ENCODE assay signal across 11 cellular contexts in the genomic region with DNA sequence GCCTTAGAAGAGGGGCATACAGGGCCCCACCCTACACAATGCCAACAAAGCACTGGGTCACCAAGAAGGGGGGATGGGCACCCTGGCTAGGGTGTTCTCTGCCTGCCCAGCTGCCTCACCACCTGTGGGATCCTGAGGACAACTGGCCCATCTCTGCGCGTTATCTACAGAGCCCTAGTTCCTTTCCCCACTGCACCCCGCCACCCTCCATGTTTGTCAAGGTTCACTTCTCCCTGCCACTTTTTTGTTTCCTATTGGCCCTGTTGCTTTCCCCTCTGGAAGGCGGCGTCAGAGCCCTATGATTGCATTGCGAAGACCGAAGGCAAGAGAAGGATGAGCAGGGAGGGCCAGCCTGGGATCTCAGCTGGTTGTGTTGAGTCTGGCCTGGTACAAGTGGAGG. TPM values are rescaled to one million over a fixed set of nuclear protein-coding genes. Genes with fewer than 3 reads are reported as not detected.
DNase-seq lines count a peak whose midpoint lies in the region; FAIRE-seq and TF ChIP-seq lines count a peak whose summit lies in the region.
"Had no signal": no experiment of that assay in that cellular context is flagged by ENCODE, and none has a peak within 500 bp of the region (broad histone marks: within the 10 kb centered on the region; RNA-seq: fewer than 3 reads in every experiment).

No MANE protein-coding gene starts in this region.

- peaks cover 38% of the 10 kb centered on the region for H3K4me1 ChIP-seq in keratinocyte (ENCODE audit: control insufficient read depth, extremely low read depth, insufficient read depth, low read length)

- H3K36me3 ChIP-seq in keratinocyte (ENCODE audit: control insufficient read depth in 2 of 2, extremely low read depth in 1 of 2, insufficient read depth in 2 of 2, low read length in 2 of 2): peaks cover 2 to 4% of the 10 kb centered on the region in 2 experiments

- CTCF ChIA-PET in activated CD4-positive, alpha-beta memory T cell treated with anti-CD3 and anti-CD28 coated beads, Interleukin-2, amount 10 ng/mL, durations not matched to agents 7 days and 5 days (lab: Charles Lee): interaction anchor here (1.2 to 18.5 kb wide), 7 partner anchors 8 to 60 kb away, joined by 3 to 431 read pairs (median 9); no protein-coding TSS in a partner anchor

- H3K9me3 ChIP-seq in keratinocyte (ENCODE audit: control insufficient read depth, low read depth, low read length): no peaks in the 10 kb centered on the region

- H3K27me3 Mint-ChIP-seq in activated CD4-positive, alpha-beta T cell treated with anti-CD3 and anti-CD28 coated beads, Interleukin-2, amount 10 ng/mL, durations not matched to agents 24 days and 14 days: peaks cover 10% of the 10 kb centered on the region
- H3K27me3 Mint-ChIP-seq in activated CD4-positive, alpha-beta memory T cell treated with anti-CD3 and anti-CD28 coated beads, Interleukin-2, amount 10 ng/mL, durations not matched to agents 7 days and 5 days: peaks cover 5% of the 10 kb centered on the region

- H3K9me1 ChIP-seq in keratinocyte (ENCODE audit: control insufficient read depth, extremely low read depth, insufficient read depth, low read length): peaks cover 3% of the 10 kb centered on the region

- no peak for DNase-seq in activated CD4-positive, alpha-beta T cell treated with anti-CD3 and anti-CD28 coated beads, Interleukin-2, amount 10 ng/mL, durations not matched to agents 24 days and 14 days
- DNase-seq in activated CD4-positive, alpha-beta T cell treated with anti-CD3 and anti-CD28 coated beads for 4 hours: no peak
- DNase-seq in activated CD4-positive, alpha-beta memory T cell treated with anti-CD3 and anti-CD28 coated beads, Interleukin-2, amount 10 ng/mL, durations not matched to agents 7 days and 5 days: no peak
- DNase-seq in keratinocyte (ENCODE audit: low read depth, low spot score) (no peak), substantia nigra (lab: John Stamatoyannopoulos, UW) (peak in 11 of 49 donors; percentile 14 to 55 (median 32)), AG08395 (ENCODE audit: low spot score) (no peak), iPS-NIHi11 (ENCODE audit: low spot score) (no peak), 8988T (no peak)
- DNase-seq: activated gamma-delta T cell, NCI-H510A had no signal

- POLR2A ChIA-PET in activated CD4-positive, alpha-beta memory T cell treated with anti-CD3 and anti-CD28 coated beads, Interleukin-2, amount 10 ng/mL, durations not matched to agents 7 days and 5 days (lab: Charles Lee): interaction anchor here (1.3 to 4.0 kb wide), 6 partner anchors 7 to 64 kb away, joined by 3 to 15 read pairs (median 6); a partner anchor contains a TSS

- H3K36me3 Mint-ChIP-seq in activated CD4-positive, alpha-beta T cell treated with anti-CD3 and anti-CD28 coated beads, Interleukin-2, amount 10 ng/mL, durations not matched to agents 24 days and 14 days (ENCODE audit: low read depth): no peaks in the 10 kb centered on the region
- H3K36me3 Mint-ChIP-seq in activated CD4-positive, alpha-beta memory T cell treated with anti-CD3 and anti-CD28 coated beads, Interleukin-2, amount 10 ng/mL, durations not matched to agents 7 days and 5 days (ENCODE audit: low read depth): peaks cover 9% of the 10 kb centered on the region

- H3K9me3 Mint-ChIP-seq in activated CD4-positive, alpha-beta T cell treated with anti-CD3 and anti-CD28 coated beads, Interleukin-2, amount 10 ng/mL, durations not matched to agents 24 days and 14 days: no peaks in the 10 kb centered on the region
- no peaks in the 10 kb centered on the region for H3K9me3 Mint-ChIP-seq in activated CD4-positive, alpha-beta memory T cell treated with anti-CD3 and anti-CD28 coated beads, Interleukin-2, amount 10 ng/mL, durations not matched to agents 7 days and 5 days

- no peaks in the 10 kb centered on the region for H4K20me1 ChIP-seq in keratinocyte (ENCODE audit: control insufficient read depth, extremely low read depth, insufficient read depth, low read length)

- H3K4me2 ChIP-seq in keratinocyte (ENCODE audit: control insufficient read depth, extremely low read depth, insufficient read depth, low read depth, low read length): peak overlapping the region; percentile 32

- no peak overlapping the region for H3K4me3 ChIP-seq in keratinocyte (ENCODE audit: control insufficient read depth in 2 of 3, extremely low read depth in 1 of 3, insufficient read depth in 2 of 3, low read depth in 1 of 3, low read length in 3 of 3)

- H3K4me3 Mint-ChIP-seq in activated CD4-positive, alpha-beta T cell treated with anti-CD3 and anti-CD28 coated beads, Interleukin-2, amount 10 ng/mL, durations not matched to agents 24 days and 14 days: peak overlapping the region; percentile 95
- peak overlapping the region; percentile 91 for H3K4me3 Mint-ChIP-seq in activated CD4-positive, alpha-beta memory T cell treated with anti-CD3 and anti-CD28 coated beads, Interleukin-2, amount 10 ng/mL, durations not matched to agents 7 days and 5 days

- peaks cover 15% of the 10 kb centered on the region for H3K79me2 ChIP-seq in keratinocyte (ENCODE audit: control insufficient read depth, insufficient read depth, low read length)

- H3K27ac ChIP-seq in keratinocyte (ENCODE audit: control insufficient read depth, insufficient read depth, low read length) (no peak overlapping the region), substantia nigra (ENCODE audit: low read depth, low read length, poor library complexity, severe bottlenecking) (peak overlapping the region; percentile 99)

- no peak for TF ChIP-seq CTCF in keratinocyte (optimal IDR thresholded peaks at IDR 0.05 in 1 of 3, IDR thresholded peaks at IDR 0.05 in 1 of 3, conservative IDR thresholded peaks at IDR 0.05 in 1 of 3; ENCODE audit: extremely low read depth in 1 of 3, insufficient read depth in 2 of 3, low read length in 3 of 3)

- no peak overlapping the region for H3K27ac Mint-ChIP-seq in activated CD4-positive, alpha-beta T cell treated with anti-CD3 and anti-CD28 coated beads, Interleukin-2, amount 10 ng/mL, durations not matched to agents 24 days and 14 days
- H3K27ac Mint-ChIP-seq in activated CD4-positive, alpha-beta memory T cell treated with anti-CD3 and anti-CD28 coated beads, Interleukin-2, amount 10 ng/mL, durations not matched to agents 7 days and 5 days: no peak overlapping the region

- H3K27me3 ChIP-seq in keratinocyte (ENCODE audit: control insufficient read depth, extremely low read depth, insufficient read depth, low read length): no peaks in the 10 kb centered on the region

- H3K9ac ChIP-seq in keratinocyte (ENCODE audit: control insufficient read depth, extremely low read depth, insufficient read depth, low read length): no peak overlapping the region

- H2AFZ ChIP-seq in keratinocyte (ENCODE audit: control insufficient read depth, low read length): no peak overlapping the region

- H3K4me1 Mint-ChIP-seq in activated CD4-positive, alpha-beta T cell treated with anti-CD3 and anti-CD28 coated beads, Interleukin-2, amount 10 ng/mL, durations not matched to agents 24 days and 14 days: peaks cover 48% of the 10 kb centered on the region
- H3K4me1 Mint-ChIP-seq in activated CD4-positive, alpha-beta memory T cell treated with anti-CD3 and anti-CD28 coated beads, Interleukin-2, amount 10 ng/mL, durations not matched to agents 7 days and 5 days: peaks cover 54% of the 10 kb centered on the region

- FAIRE-seq in keratinocyte (lab: Jason Lieb, UNC): no peak

- dilution Hi-C loops in keratinocyte (cut with MboI; ENCODE audit: extremely low pct_ligation_motif_present, low sequenced_read_pairs): no loop called here

- intact Hi-C loops in activated CD4-positive, alpha-beta T cell treated with anti-CD3 and anti-CD28 coated beads, Interleukin-2, amount 10 ng/mL, durations not matched to agents 24 days and 14 days (cut with micrococcal nuclease): loop anchor here (2.0 kb wide), 1 partner anchor 16 kb away; a partner anchor contains a TSS

RNA-seq across cellular contexts. Expression of a gene that starts 1.6 kb away (rescaled TPM):
- total RNA-seq in activated CD4-positive, alpha-beta T cell treated with anti-CD3 and anti-CD28 coated beads, Interleukin-2, amount 10 ng/mL, durations not matched to agents 24 days and 14 days: 10.7 and 12.3 TPM in 2 replicates
- total RNA-seq in activated CD4-positive, alpha-beta memory T cell treated with anti-CD3 and anti-CD28 coated beads, Interleukin-2, amount 10 ng/mL, durations not matched to agents 7 days and 5 days: 10 to 100 TPM; 19.4 to 22.6 TPM
- polyA plus RNA-seq in keratinocyte: 7.8 to 15.3 TPM (median 8.1 TPM) in 3 replicates
- 1.5 TPM for polyA plus RNA-seq in keratinocyte (2011; ENCODE audit: low read depth)
- 10.8 and 12.2 TPM in 2 replicates for polyA plus RNA-seq in keratinocyte (2011; cell fraction: cytosol; rRNA removed)
- polyA plus RNA-seq in keratinocyte (2011; cell fraction: nucleus; rRNA removed): 14.4 and 18.3 TPM in 2 replicates
- 11.7 and 13.6 TPM in 2 replicates for polyA plus RNA-seq in keratinocyte (2012; ENCODE audit: low replicate concordance)
- polyA minus RNA-seq in keratinocyte: 12.8 to 29.3 TPM (median 16.5 TPM) in 3 replicates
- polyA minus RNA-seq in keratinocyte (2011; cell fraction: cytosol; rRNA and poly(A)+ RNA removed): 16.5 TPM
- 5.4 and 5.8 TPM in 2 replicates for polyA minus RNA-seq in keratinocyte (2011; cell fraction: nucleus; rRNA and poly(A)+ RNA removed)

RNA-seq across cellular contexts. Expression of a gene that starts 16.0 kb away (rescaled TPM):
- total RNA-seq in activated CD4-positive, alpha-beta T cell treated with anti-CD3 and anti-CD28 coated beads, Interleukin-2, amount 10 ng/mL, durations not matched to agents 24 days and 14 days: 3.6 and 4.5 TPM in 2 replicates
- total RNA-seq in activated CD4-positive, alpha-beta memory T cell treated with anti-CD3 and anti-CD28 coated beads, Interleukin-2, amount 10 ng/mL, durations not matched to agents 7 days and 5 days: 1 to 10 TPM; 1.4 to 1.6 TPM
- polyA plus RNA-seq in keratinocyte: 4.1 to 5.7 TPM (median 5.1 TPM) in 3 replicates
- polyA plus RNA-seq in keratinocyte (2011; ENCODE audit: low read depth): 2.2 TPM
- 1.8 and 2.7 TPM in 2 replicates for polyA plus RNA-seq in keratinocyte (2011; cell fraction: cytosol; rRNA removed)
- polyA plus RNA-seq in keratinocyte (2011; cell fraction: nucleus; rRNA removed): 13.1 and 17.2 TPM in 2 replicates
- 1.9 and 6.5 TPM in 2 replicates for polyA plus RNA-seq in keratinocyte (2012; ENCODE audit: low replicate concordance)
- 5.5 to 25.3 TPM (median 5.9 TPM) in 3 replicates for polyA minus RNA-seq in keratinocyte
- 8.1 TPM for polyA minus RNA-seq in keratinocyte (2011; cell fraction: cytosol; rRNA and poly(A)+ RNA removed)
- 5.7 and 7.1 TPM in 2 replicates for polyA minus RNA-seq in keratinocyte (2011; cell fraction: nucleus; rRNA and poly(A)+ RNA removed)

RNA-seq across cellular contexts. Expression of a gene that starts 45.0 kb away (rescaled TPM):
- 405 and 419 TPM in 2 replicates for total RNA-seq in activated CD4-positive, alpha-beta T cell treated with anti-CD3 and anti-CD28 coated beads, Interleukin-2, amount 10 ng/mL, durations not matched to agents 24 days and 14 days
- total RNA-seq in activated CD4-positive, alpha-beta memory T cell treated with anti-CD3 and anti-CD28 coated beads, Interleukin-2, amount 10 ng/mL, durations not matched to agents 7 days and 5 days: 100 to 1,000 TPM; 315 to 328 TPM
- polyA plus RNA-seq in keratinocyte: 15.8 to 32.4 TPM (median 17.0 TPM) in 3 replicates
- 27.9 TPM for polyA plus RNA-seq in keratinocyte (2011; ENCODE audit: low read depth)
- polyA plus RNA-seq in keratinocyte (2011; cell fraction: cytosol; rRNA removed): 13.0 and 21.8 TPM in 2 replicates
- polyA plus RNA-seq in keratinocyte (2011; cell fraction: nucleus; rRNA removed): 67.6 and 79.0 TPM in 2 replicates
- 24.3 and 37.1 TPM in 2 replicates for polyA plus RNA-seq in keratinocyte (2012; ENCODE audit: low replicate concordance)
- 13.7 to 55.7 TPM (median 18.8 TPM) in 3 replicates for polyA minus RNA-seq in keratinocyte
- polyA minus RNA-seq in keratinocyte (2011; cell fraction: cytosol; rRNA and poly(A)+ RNA removed): 32.6 TPM
- 23.3 and 24.6 TPM in 2 replicates for polyA minus RNA-seq in keratinocyte (2011; cell fraction: nucleus; rRNA and poly(A)+ RNA removed)

RNA-seq across cellular contexts. Expression of a gene that starts 49.4 kb away (rescaled TPM):
- 0.09 TPM in 1 of 2 replicates, not detected in the other for total RNA-seq in activated CD4-positive, alpha-beta T cell treated with anti-CD3 and anti-CD28 coated beads, Interleukin-2, amount 10 ng/mL, durations not matched to agents 24 days and 14 days
- total RNA-seq in activated CD4-positive, alpha-beta memory T cell treated with anti-CD3 and anti-CD28 coated beads, Interleukin-2, amount 10 ng/mL, durations not matched to agents 7 days and 5 days: not detected
- 0.28 to 0.35 TPM (median 0.33 TPM) in 3 replicates for polyA plus RNA-seq in keratinocyte
- not detected for polyA plus RNA-seq in keratinocyte (2011; ENCODE audit: low read depth)
- 0.04 TPM in 2 replicates for polyA plus RNA-seq in keratinocyte (2011; cell fraction: cytosol; rRNA removed)
- polyA plus RNA-seq in keratinocyte (2011; cell fraction: nucleus; rRNA removed): 0.83 and 0.99 TPM in 2 replicates
- 0.13 and 0.24 TPM in 2 replicates for polyA plus RNA-seq in keratinocyte (2012; ENCODE audit: low replicate concordance)
- polyA minus RNA-seq in keratinocyte: 0.23 to 0.61 TPM in 2 of 3 replicates, not detected in the other
- not detected for polyA minus RNA-seq in keratinocyte (2011; cell fraction: cytosol; rRNA and poly(A)+ RNA removed)
- 0.47 and 1.1 TPM in 2 replicates for polyA minus RNA-seq in keratinocyte (2011; cell fraction: nucleus; rRNA and poly(A)+ RNA removed)
- total RNA-seq: T-helper 1 cell treated with Interleukin-12 subunit alpha and Interleukin-12 subunit beta and Interleukin-4 antibody, amounts not matched to agents 30 ng/mL and 1 ng/mL, for 36 hours had no signal
